13 cellular contexts compared by ENCODE assay signal in genomic region chr15:40058476-40059140, GRCh38. TPM values are rescaled to one million over a fixed set of nuclear protein-coding genes. Genes with fewer than 3 reads are reported as not detected.
DNase-seq lines count a peak whose midpoint lies in the region; ATAC-seq, FAIRE-seq and TF ChIP-seq lines count a peak whose summit lies in the region.
"Had no signal": no experiment of that assay in that cellular context is flagged by ENCODE, and none has a peak within 500 bp of the region (broad histone marks: within the 10 kb centered on the region; RNA-seq: fewer than 3 reads in every experiment).

No MANE protein-coding gene starts in this region.

- no peaks in the 10 kb centered on the region for H3K9me3 Mint-ChIP-seq in activated CD4-positive, alpha-beta T cell treated with anti-CD3 and anti-CD28 coated beads, Interleukin-2, amount 10 ng/mL, durations not matched to agents 24 days and 14 days
- H3K9me3 Mint-ChIP-seq in activated CD4-positive, alpha-beta T cell treated with anti-CD3 and anti-CD28 coated beads, Interleukin-2, amount 10 ng/mL, durations not matched to agents 7 days and 5 days = no peaks in the 10 kb centered on the region

- no peaks in the 10 kb centered on the region for H3K27me3 Mint-ChIP-seq in activated CD4-positive, alpha-beta T cell treated with anti-CD3 and anti-CD28 coated beads, Interleukin-2, amount 10 ng/mL, durations not matched to agents 24 days and 14 days
- no peaks in the 10 kb centered on the region for H3K27me3 Mint-ChIP-seq in activated CD4-positive, alpha-beta T cell treated with anti-CD3 and anti-CD28 coated beads, Interleukin-2, amount 10 ng/mL, durations not matched to agents 7 days and 5 days

- H3K4me3 Mint-ChIP-seq in activated CD4-positive, alpha-beta T cell treated with anti-CD3 and anti-CD28 coated beads, Interleukin-2, amount 10 ng/mL, durations not matched to agents 24 days and 14 days = peak overlapping the region; percentile 5
- no peak overlapping the region for H3K4me3 Mint-ChIP-seq in activated CD4-positive, alpha-beta T cell treated with anti-CD3 and anti-CD28 coated beads, Interleukin-2, amount 10 ng/mL, durations not matched to agents 7 days and 5 days

- H3K27me3 ChIP-seq in MM.1S (replicated peaks; ENCODE audit: insufficient read depth, low read length) (no peaks in the 10 kb centered on the region), brain microvascular endothelial cell (replicated peaks) (no peaks in the 10 kb centered on the region)
- H3K27me3 ChIP-seq: stomach had no signal

- peak overlapping the region; percentile 49; the same call in 1 of the 2 replicates for H3K27ac ChIP-seq in MM.1S (ENCODE audit: low read length)
- no peak overlapping the region for H3K27ac ChIP-seq in brain microvascular endothelial cell
- H3K27ac ChIP-seq: esophagus squamous epithelium, stomach had no signal

- H3K36me3 Mint-ChIP-seq in activated CD4-positive, alpha-beta T cell treated with anti-CD3 and anti-CD28 coated beads, Interleukin-2, amount 10 ng/mL, durations not matched to agents 24 days and 14 days (ENCODE audit: low read depth) = peaks cover 4% of the 10 kb centered on the region
- peaks cover 9% of the 10 kb centered on the region for H3K36me3 Mint-ChIP-seq in activated CD4-positive, alpha-beta T cell treated with anti-CD3 and anti-CD28 coated beads, Interleukin-2, amount 10 ng/mL, durations not matched to agents 7 days and 5 days (ENCODE audit: low read depth)

- intact Hi-C loops in activated CD4-positive, alpha-beta T cell treated with anti-CD3 and anti-CD28 coated beads, Interleukin-2, amount 10 ng/mL, durations not matched to agents 24 days and 14 days (cut with micrococcal nuclease) = no loop called here
- intact Hi-C loops in posterior vena cava (cut with DNase I) = loop anchor here in 1 of 2 donors (5.0 kb wide), 1 partner anchor 214 kb away; no protein-coding TSS in a partner anchor

- no peaks in the 10 kb centered on the region for H3K9me2 ChIP-seq in MM.1S (replicated peaks; ENCODE audit: insufficient read depth, low read length)

- CTCF ChIA-PET in activated CD4-positive, alpha-beta T cell treated with anti-CD3 and anti-CD28 coated beads, Interleukin-2, amount 10 ng/mL, durations not matched to agents 7 days and 5 days (lab: Charles Lee) = interaction anchor here (0.7 to 1.9 kb wide), 2 partner anchors 11 to 216 kb away, joined by 3 to 7 read pairs; no protein-coding TSS in a partner anchor

- FAIRE-seq in RCC 7860 (lab: Jason Lieb, UNC) = no peak
- FAIRE-seq: keratinocyte had no signal

- H3K79me2 ChIP-seq in MM.1S (ENCODE audit: low read length) = no peaks in the 10 kb centered on the region

- peak overlapping the region; percentile 4; the same call in 1 of the 2 replicates for H3K9ac ChIP-seq in MM.1S (ENCODE audit: low read length)

- no peaks in the 10 kb centered on the region for H3K9me3 ChIP-seq in MM.1S (replicated peaks; ENCODE audit: insufficient read depth, low read length)
- H3K9me3 ChIP-seq: esophagus squamous epithelium, stomach had no signal

- peak overlapping the region; percentile 40; the same call in 1 of the 2 replicates for H3K4me2 ChIP-seq in MM.1S (ENCODE audit: low read depth, low read length)

- H4K20me1 ChIP-seq in MM.1S (ENCODE audit: insufficient read depth, low read length) = no peaks in the 10 kb centered on the region

- no peak for DNase-seq in activated CD4-positive, alpha-beta T cell treated with anti-CD3 and anti-CD28 coated beads, Interleukin-2, amount 10 ng/mL, durations not matched to agents 24 days and 14 days
- DNase-seq in activated CD4-positive, alpha-beta T cell treated with anti-CD3 and anti-CD28 coated beads, Interleukin-2, amount 10 ng/mL, durations not matched to agents 7 days and 5 days = no peak
- DNase-seq in MM.1S = peak; percentile 42
- DNase-seq in brain microvascular endothelial cell = peak; percentile 45
- DNase-seq in posterior vena cava (ENCODE audit: low spot score) = peak; percentile 43
- no peak for DNase-seq in RCC 7860 (ENCODE audit: low spot score)
- DNase-seq in NCI-H82 (lab: John Stamatoyannopoulos, UW) = no peak
- DNase-seq: caudate nucleus, esophagus squamous epithelium, NCI-H526 had no signal

- H3K36me3 ChIP-seq in MM.1S (replicated peaks; ENCODE audit: insufficient read depth, low read length) (no peaks in the 10 kb centered on the region), brain microvascular endothelial cell (replicated peaks) (no peaks in the 10 kb centered on the region)
- H3K36me3 ChIP-seq: esophagus squamous epithelium, stomach had no signal

- POLR2A ChIA-PET in activated CD4-positive, alpha-beta T cell treated with anti-CD3 and anti-CD28 coated beads, Interleukin-2, amount 10 ng/mL, durations not matched to agents 7 days and 5 days (lab: Charles Lee) = no interaction called here

- peaks cover 35% of the 10 kb centered on the region for H3F3A ChIP-seq in MM.1S (ENCODE audit: insufficient read depth, low read length)

- TF ChIP-seq CTCF in MM.1S (IDR thresholded peaks at IDR 0.05; ENCODE audit: low read length) = no peak
- no peak for TF ChIP-seq CTCF in brain microvascular endothelial cell (IDR thresholded peaks at IDR 0.05; ENCODE audit: low read depth, low read length, missing control alignments)

- no peak for ATAC-seq in HG03565 (IDR thresholded peaks at IDR 0.05; ENCODE audit: unreplicated experiment)

- in situ Hi-C loops in brain microvascular endothelial cell (cut with HindIII; ENCODE audit: low pct_ligation_motif_present, low sequenced_read_pairs) = no loop called here

- H3K4me1 Mint-ChIP-seq in activated CD4-positive, alpha-beta T cell treated with anti-CD3 and anti-CD28 coated beads, Interleukin-2, amount 10 ng/mL, durations not matched to agents 24 days and 14 days = peaks cover 43% of the 10 kb centered on the region
- peaks cover 45% of the 10 kb centered on the region for H3K4me1 Mint-ChIP-seq in activated CD4-positive, alpha-beta T cell treated with anti-CD3 and anti-CD28 coated beads, Interleukin-2, amount 10 ng/mL, durations not matched to agents 7 days and 5 days

- H3K27ac Mint-ChIP-seq in activated CD4-positive, alpha-beta T cell treated with anti-CD3 and anti-CD28 coated beads, Interleukin-2, amount 10 ng/mL, durations not matched to agents 24 days and 14 days = peak overlapping the region; percentile 4
- H3K27ac Mint-ChIP-seq in activated CD4-positive, alpha-beta T cell treated with anti-CD3 and anti-CD28 coated beads, Interleukin-2, amount 10 ng/mL, durations not matched to agents 7 days and 5 days = no peak overlapping the region

- peak overlapping the region; percentile 25; the same call in 1 of the 2 replicates for H2AFZ ChIP-seq in MM.1S (ENCODE audit: low read length)

- no peak overlapping the region for H3K4me3 ChIP-seq in MM.1S (ENCODE audit: low read length)
- H3K4me3 ChIP-seq in brain microvascular endothelial cell (ENCODE audit: low read depth, low read length) = no peak overlapping the region
- H3K4me3 ChIP-seq: esophagus squamous epithelium, stomach had no signal

- H3K4me1 ChIP-seq in MM.1S (ENCODE audit: low read length) = peaks cover 58% of the 10 kb centered on the region

RNA-seq across cellular contexts. Expression of gene SRP14, which starts 19.6 kb away (rescaled TPM):
- 153 and 155 TPM in 2 replicates for total RNA-seq in activated CD4-positive, alpha-beta T cell treated with anti-CD3 and anti-CD28 coated beads, Interleukin-2, amount 10 ng/mL, durations not matched to agents 24 days and 14 days
- 100 to 1,000 TPM; 145 to 150 TPM for total RNA-seq in activated CD4-positive, alpha-beta T cell treated with anti-CD3 and anti-CD28 coated beads, Interleukin-2, amount 10 ng/mL, durations not matched to agents 7 days and 5 days
- 100 to 1,000 TPM; 148 to 160 TPM for total RNA-seq in posterior vena cava

RNA-seq across cellular contexts. Expression of gene BMF, which starts 50.1 kb away (rescaled TPM):
- total RNA-seq in activated CD4-positive, alpha-beta T cell treated with anti-CD3 and anti-CD28 coated beads, Interleukin-2, amount 10 ng/mL, durations not matched to agents 24 days and 14 days = 8.4 and 9.1 TPM in 2 replicates
- total RNA-seq in activated CD4-positive, alpha-beta T cell treated with anti-CD3 and anti-CD28 coated beads, Interleukin-2, amount 10 ng/mL, durations not matched to agents 7 days and 5 days = 1 to 10 TPM; 8.5 to 8.6 TPM
- 1 to 10 TPM; 3.0 to 5.0 TPM for total RNA-seq in posterior vena cava

Comparison
In these comparisons a context has a peak if more than half of its experiments do, and no peak if none do; other contexts are left out.
1. DNase-seq: peak in MM.1S (single experiment), brain microvascular endothelial cell (single experiment) and posterior vena cava (single experiment); none in activated CD4-positive, alpha-beta T cell treated with anti-CD3 and anti-CD28 coated beads, Interleukin-2, amount 10 ng/mL, durations not matched to agents 24 days and 14 days (single experiment), activated CD4-positive, alpha-beta T cell treated with anti-CD3 and anti-CD28 coated beads, Interleukin-2, amount 10 ng/mL, durations not matched to agents 7 days and 5 days (single experiment), RCC 7860 (single experiment) and NCI-H82 (single experiment).